Comparison of ENCODE assay signal across 8 cellular contexts in the genomic region with DNA sequence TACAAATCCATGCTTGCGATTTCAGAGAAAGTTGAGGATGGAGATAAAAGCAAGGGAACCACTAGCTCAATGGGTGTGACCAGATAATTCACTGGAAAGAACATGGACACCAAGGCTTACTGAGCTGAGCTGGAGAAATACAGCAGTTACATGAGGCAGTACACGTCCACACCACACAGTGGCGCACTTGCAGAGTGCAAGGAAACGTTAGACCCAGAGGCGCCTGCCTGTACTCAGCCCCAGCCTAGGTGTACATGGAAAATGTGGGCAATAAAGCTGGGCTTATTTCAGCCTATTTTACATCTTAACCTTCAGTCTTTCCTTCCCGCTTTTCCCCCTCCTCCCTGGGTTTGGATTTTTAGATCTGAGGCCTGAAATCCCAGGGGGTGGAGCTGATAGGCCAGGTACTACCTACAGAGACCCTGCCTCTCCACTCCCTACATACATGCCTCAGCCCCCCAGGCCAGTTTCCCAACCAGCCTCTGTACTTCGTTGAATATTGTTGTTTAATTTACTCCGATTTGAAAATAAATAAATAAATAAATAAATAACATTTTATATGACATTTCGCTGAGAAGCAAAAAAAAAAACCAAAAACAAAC.
DNase-seq lines count a peak whose midpoint lies in the region; ATAC-seq and TF ChIP-seq lines count a peak whose summit lies in the region.

No MANE protein-coding gene starts in this region.

- WGBS in hepatocyte (ENCODE audit: low lambda C conversion rate, missing lambda C conversion rate), result 30% methylated on average over 9 of the region's 9 CpGs

- H3K27me3 ChIP-seq in ascending aorta (no peaks in the 10 kb centered on the region), hepatocyte (no peaks in the 10 kb centered on the region)

- no peak overlapping the region for H3K4me2 ChIP-seq in hepatocyte

- intact Hi-C loops in ascending aorta (cut with DNase I), result loop anchor here (1.0 to 10.0 kb wide), 2 partner anchors 158 to 244 kb away; no protein-coding TSS in a partner anchor

- no peaks in the 10 kb centered on the region for H4K20me1 ChIP-seq in hepatocyte (ENCODE audit: insufficient read depth, poor library complexity, severe bottlenecking)

- no peak overlapping the region for H2AFZ ChIP-seq in hepatocyte

- no peaks in the 10 kb centered on the region for H3K9me2 ChIP-seq in hepatocyte (replicated peaks; ENCODE audit: insufficient read depth)

- H3K27ac ChIP-seq in ascending aorta, result no peak overlapping the region
- H3K27ac ChIP-seq in hepatocyte, result no peak overlapping the region

- in situ Hi-C loops in ACHN (cut with HindIII; ENCODE audit: low pct_ligation_motif_present, low pct_unique_long_range_greater_than_20kb, low sequenced_read_pairs), result no loop called here

- no peaks in the 10 kb centered on the region for H3K36me3 ChIP-seq in ascending aorta
- H3K36me3 ChIP-seq in hepatocyte (replicated peaks; ENCODE audit: insufficient read depth, low read depth), result no peaks in the 10 kb centered on the region

- H3K9me3 ChIP-seq in ascending aorta, result no peaks in the 10 kb centered on the region
- no peaks in the 10 kb centered on the region for H3K9me3 ChIP-seq in hepatocyte (ENCODE audit: low read depth)

- H3K4me3 ChIP-seq in ascending aorta (no peak overlapping the region), hepatocyte (no peak overlapping the region), skeletal muscle cell (ENCODE audit: low read depth, low read length) (no peak overlapping the region)

- no peaks in the 10 kb centered on the region for H3K79me2 ChIP-seq in hepatocyte

- H3K4me1 ChIP-seq in ascending aorta (no peaks in the 10 kb centered on the region), hepatocyte (ENCODE audit: insufficient read depth) (no peaks in the 10 kb centered on the region)

- ATAC-seq in GM18517 (IDR thresholded peaks at IDR 0.05; ENCODE audit: unreplicated experiment) (peak; percentile 90), HG02970 (IDR thresholded peaks at IDR 0.05; ENCODE audit: low FRiP score, unreplicated experiment) (peak; percentile 73)

- TF ChIP-seq CTCF in ascending aorta (IDR thresholded peaks at IDR 0.05), result peak; percentile 72 to 89 (median 80)
- TF ChIP-seq CTCF in hepatocyte (IDR thresholded peaks at IDR 0.05; ENCODE audit: poor library complexity), result peak; percentile 94

- peak; percentile 78 for DNase-seq in ACHN
- peak; percentile 76 for DNase-seq in NCI-H146 treated with DMSO at 0.1 percent for 48 hours (lab: John Stamatoyannopoulos, UW; ENCODE audit: unreplicated experiment)
- peak; percentile 38 for DNase-seq in T follicular helper cell (ENCODE audit: low read depth)
- peak in 1 of 2 donors; percentile 84 for DNase-seq in ascending aorta (ENCODE audit: low spot score in 2 of 2)
- peak; percentile 91 for DNase-seq in hepatocyte (ENCODE audit: low spot score)
- DNase-seq in skeletal muscle cell (ENCODE audit: low read depth), result peak; percentile 36
